In the genomic region with DNA sequence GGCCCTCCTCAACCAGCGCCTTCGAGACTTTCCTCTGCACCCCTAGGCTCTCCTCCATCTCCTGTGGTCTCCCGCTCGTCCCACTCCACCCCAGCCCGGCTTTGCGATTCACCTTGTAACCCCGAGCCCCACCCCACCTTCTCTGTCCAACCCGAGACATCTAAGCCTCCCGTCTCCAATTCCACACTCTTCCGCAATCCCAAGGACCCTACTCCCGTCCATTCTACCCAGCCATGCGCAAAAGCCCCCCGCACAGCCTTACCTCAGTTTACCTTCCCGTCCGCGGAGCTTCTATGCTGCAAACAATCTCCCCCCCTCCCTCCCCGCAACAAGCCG, we compare ENCODE assay signal across 1 cellular context.
TF ChIP-seq lines count a peak whose summit lies in the region.

No MANE protein-coding gene starts in this region.

TF ChIP-seq in HepG2, 621 proteins besides CTCF, POLR2A, EP300 and RAD21 (continued from another document):
- TF ChIP-seq, protein P1, sequence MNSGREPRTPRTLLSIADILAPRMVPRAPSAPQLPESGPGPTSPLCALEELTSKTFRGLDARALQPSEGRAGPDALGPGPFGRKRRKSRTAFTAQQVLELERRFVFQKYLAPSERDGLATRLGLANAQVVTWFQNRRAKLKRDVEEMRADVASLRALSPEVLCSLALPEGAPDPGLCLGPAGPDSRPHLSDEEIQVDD (CRISPR knock-in tag; IDR thresholded peaks at IDR 0.05; ENCODE audit: borderline replicate concordance) = no peak
- TF ChIP-seq ZBTB7B (CRISPR knock-in tag; IDR thresholded peaks at IDR 0.05) = no peak
- TF ChIP-seq, protein P2, sequence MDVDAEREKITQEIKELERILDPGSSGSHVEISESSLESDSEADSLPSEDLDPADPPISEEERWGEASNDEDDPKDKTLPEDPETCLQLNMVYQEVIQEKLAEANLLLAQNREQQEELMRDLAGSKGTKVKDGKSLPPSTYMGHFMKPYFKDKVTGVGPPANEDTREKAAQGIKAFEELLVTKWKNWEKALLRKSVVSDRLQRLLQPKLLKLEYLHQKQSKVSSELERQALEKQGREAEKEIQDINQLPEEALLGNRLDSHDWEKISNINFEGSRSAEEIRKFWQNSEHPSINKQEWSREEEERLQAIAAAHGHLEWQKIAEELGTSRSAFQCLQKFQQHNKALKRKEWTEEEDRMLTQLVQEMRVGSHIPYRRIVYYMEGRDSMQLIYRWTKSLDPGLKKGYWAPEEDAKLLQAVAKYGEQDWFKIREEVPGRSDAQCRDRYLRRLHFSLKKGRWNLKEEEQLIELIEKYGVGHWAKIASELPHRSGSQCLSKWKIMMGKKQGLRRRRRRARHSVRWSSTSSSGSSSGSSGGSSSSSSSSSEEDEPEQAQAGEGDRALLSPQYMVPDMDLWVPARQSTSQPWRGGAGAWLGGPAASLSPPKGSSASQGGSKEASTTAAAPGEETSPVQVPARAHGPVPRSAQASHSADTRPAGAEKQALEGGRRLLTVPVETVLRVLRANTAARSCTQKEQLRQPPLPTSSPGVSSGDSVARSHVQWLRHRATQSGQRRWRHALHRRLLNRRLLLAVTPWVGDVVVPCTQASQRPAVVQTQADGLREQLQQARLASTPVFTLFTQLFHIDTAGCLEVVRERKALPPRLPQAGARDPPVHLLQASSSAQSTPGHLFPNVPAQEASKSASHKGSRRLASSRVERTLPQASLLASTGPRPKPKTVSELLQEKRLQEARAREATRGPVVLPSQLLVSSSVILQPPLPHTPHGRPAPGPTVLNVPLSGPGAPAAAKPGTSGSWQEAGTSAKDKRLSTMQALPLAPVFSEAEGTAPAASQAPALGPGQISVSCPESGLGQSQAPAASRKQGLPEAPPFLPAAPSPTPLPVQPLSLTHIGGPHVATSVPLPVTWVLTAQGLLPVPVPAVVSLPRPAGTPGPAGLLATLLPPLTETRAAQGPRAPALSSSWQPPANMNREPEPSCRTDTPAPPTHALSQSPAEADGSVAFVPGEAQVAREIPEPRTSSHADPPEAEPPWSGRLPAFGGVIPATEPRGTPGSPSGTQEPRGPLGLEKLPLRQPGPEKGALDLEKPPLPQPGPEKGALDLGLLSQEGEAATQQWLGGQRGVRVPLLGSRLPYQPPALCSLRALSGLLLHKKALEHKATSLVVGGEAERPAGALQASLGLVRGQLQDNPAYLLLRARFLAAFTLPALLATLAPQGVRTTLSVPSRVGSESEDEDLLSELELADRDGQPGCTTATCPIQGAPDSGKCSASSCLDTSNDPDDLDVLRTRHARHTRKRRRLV (CRISPR knock-in tag; IDR thresholded peaks at IDR 0.05) = no peak
- TF ChIP-seq ZNF75D (CRISPR knock-in tag; IDR thresholded peaks at IDR 0.05; ENCODE audit: borderline replicate concordance) = no peak
- peak; percentile 36; the same call in 1 of the 2 replicates for TF ChIP-seq FOXK2 (IDR thresholded peaks at IDR 0.05)
- 0 out of 2 replicates have a peak, but pooled peaks have one; percentile 27 for TF ChIP-seq E2F5 (CRISPR knock-in tag; conservative IDR thresholded peaks at IDR 0.05)
- no peak for TF ChIP-seq TRIM24 (CRISPR knock-in tag; IDR thresholded peaks at IDR 0.05)
- TF ChIP-seq, protein P3, sequence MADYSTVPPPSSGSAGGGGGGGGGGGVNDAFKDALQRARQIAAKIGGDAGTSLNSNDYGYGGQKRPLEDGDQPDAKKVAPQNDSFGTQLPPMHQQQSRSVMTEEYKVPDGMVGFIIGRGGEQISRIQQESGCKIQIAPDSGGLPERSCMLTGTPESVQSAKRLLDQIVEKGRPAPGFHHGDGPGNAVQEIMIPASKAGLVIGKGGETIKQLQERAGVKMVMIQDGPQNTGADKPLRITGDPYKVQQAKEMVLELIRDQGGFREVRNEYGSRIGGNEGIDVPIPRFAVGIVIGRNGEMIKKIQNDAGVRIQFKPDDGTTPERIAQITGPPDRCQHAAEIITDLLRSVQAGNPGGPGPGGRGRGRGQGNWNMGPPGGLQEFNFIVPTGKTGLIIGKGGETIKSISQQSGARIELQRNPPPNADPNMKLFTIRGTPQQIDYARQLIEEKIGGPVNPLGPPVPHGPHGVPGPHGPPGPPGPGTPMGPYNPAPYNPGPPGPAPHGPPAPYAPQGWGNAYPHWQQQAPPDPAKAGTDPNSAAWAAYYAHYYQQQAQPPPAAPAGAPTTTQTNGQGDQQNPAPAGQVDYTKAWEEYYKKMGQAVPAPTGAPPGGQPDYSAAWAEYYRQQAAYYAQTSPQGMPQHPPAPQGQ (CRISPR knock-in tag; IDR thresholded peaks at IDR 0.05; ENCODE audit: borderline replicate concordance) = no peak
- no peak for TF ChIP-seq ZNF879 (CRISPR knock-in tag; IDR thresholded peaks at IDR 0.05)
